ENCODE assay signal across 16 cellular contexts in the genomic region with DNA sequence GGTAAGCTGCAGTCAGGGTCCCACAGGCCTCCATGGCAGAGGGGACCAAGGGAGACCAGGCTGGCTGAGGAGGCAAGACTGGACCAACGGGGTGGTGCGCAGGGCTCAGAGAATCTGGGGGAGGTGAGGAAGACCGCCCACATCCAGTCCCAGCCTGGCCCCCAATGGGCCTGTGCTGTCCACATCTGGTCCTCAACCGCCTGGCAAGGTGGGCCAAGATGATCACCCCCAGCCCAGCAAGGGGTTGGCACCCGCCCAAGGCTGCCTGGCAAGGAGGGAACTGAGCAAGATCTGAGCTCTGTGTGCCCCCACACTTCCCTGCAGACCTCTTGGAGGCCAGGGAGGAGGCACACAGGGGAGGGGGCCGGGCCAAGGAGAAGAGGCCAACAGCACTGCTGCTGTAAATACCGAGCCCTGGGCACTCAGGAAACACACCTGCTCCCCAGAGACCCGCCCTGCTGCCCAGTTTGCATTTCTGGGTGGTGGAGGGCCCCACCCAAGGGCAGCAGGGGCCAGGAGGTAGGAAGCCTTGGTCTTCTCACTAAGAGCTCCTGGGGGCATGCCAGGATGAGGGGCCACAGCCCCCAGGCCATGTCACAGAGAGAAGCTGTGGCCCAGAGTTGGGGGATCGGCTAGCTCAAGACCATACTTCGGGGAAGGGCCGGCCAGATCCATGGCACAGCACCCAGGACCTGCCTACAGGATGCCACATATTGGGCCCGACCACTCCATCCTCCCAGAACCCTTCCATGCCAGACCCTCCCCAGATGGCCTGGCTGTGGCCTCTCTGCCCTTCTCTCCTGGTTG.
DNase-seq lines count a peak whose midpoint lies in the region; TF ChIP-seq lines count a peak whose summit lies in the region.
"Had no signal": no experiment of that assay in that cellular context is flagged by ENCODE, and none has a peak within 500 bp of the region (broad histone marks: within the 10 kb centered on the region; RNA-seq: fewer than 3 reads in every experiment).

No MANE protein-coding gene starts in this region.

- no peak overlapping the region for H3K56ac ChIP-seq in H9 (ENCODE audit: insufficient read length, low read depth, low read length)
- H3K56ac ChIP-seq in mesendoderm (ENCODE audit: low read length), result no peak overlapping the region

- H3K4me1 ChIP-seq in colonic mucosa (peaks cover 75% of the 10 kb centered on the region), stomach smooth muscle (ENCODE audit: control insufficient read depth, insufficient read depth, low read length) (peaks cover 79% of the 10 kb centered on the region), H9 (ENCODE audit: insufficient read depth, low read length) (no peaks in the 10 kb centered on the region), mesendoderm (ENCODE audit: control insufficient read depth, low read depth, low read length) (no peaks in the 10 kb centered on the region)

- H3K9ac ChIP-seq in colonic mucosa (ENCODE audit: low read depth in 2 of 2, low read length in 2 of 2), result peak overlapping the region; percentile 63 to 76
- H3K9ac ChIP-seq in stomach smooth muscle (ENCODE audit: low read length in 2 of 2), result no peak overlapping the region
- no peak overlapping the region for H3K9ac ChIP-seq in H9 (ENCODE audit: extremely low read depth, insufficient read length, low read length)
- no peak overlapping the region for H3K9ac ChIP-seq in mesendoderm (ENCODE audit: low read length)

- H2BK20ac ChIP-seq in H9 (ENCODE audit: low read depth, low read length, poor library complexity, severe bottlenecking), result no peak overlapping the region

- H3K79me1 ChIP-seq in H9 (ENCODE audit: insufficient read depth, low read depth, low read length, poor library complexity, severe bottlenecking) (no peaks in the 10 kb centered on the region), mesendoderm (ENCODE audit: low read length) (peaks cover 1% of the 10 kb centered on the region)

- H3K27me3 ChIP-seq in colonic mucosa, result no peaks in the 10 kb centered on the region
- no peaks in the 10 kb centered on the region for H3K27me3 ChIP-seq in stomach smooth muscle (ENCODE audit: control insufficient read depth in 1 of 2, insufficient read depth in 2 of 2, low read length in 2 of 2)
- no peaks in the 10 kb centered on the region for H3K27me3 ChIP-seq in H9 (ENCODE audit: insufficient read depth, low read length)
- no peaks in the 10 kb centered on the region for H3K27me3 ChIP-seq in mesendoderm (ENCODE audit: insufficient read depth, low read length, poor library complexity)

- no peak overlapping the region; the same call in 1 of the 2 replicates for H3K14ac ChIP-seq in H9 (ENCODE audit: insufficient read depth, low read length)

- no peaks in the 10 kb centered on the region for H3K23me2 ChIP-seq in H9 (ENCODE audit: insufficient read length, low read depth, low read length, poor library complexity, severe bottlenecking)

- H3K18ac ChIP-seq in H9 (ENCODE audit: insufficient read length, low read depth, low read length), result no peak overlapping the region
- H3K18ac ChIP-seq in mesendoderm (ENCODE audit: low read length), result no peak overlapping the region

- no peaks in the 10 kb centered on the region for H3K27me3 Mint-ChIP-seq in mesothelial cell of epicardium (ENCODE audit: low read depth)
- H3K27me3 Mint-ChIP-seq in H9 (ENCODE audit: low read depth), result no peaks in the 10 kb centered on the region

- H4K20me1 ChIP-seq in H9 (ENCODE audit: control insufficient read depth, insufficient read depth, insufficient read length), result peaks cover 4% of the 10 kb centered on the region

- peak overlapping the region; percentile 75 for H3K27ac Mint-ChIP-seq in mesothelial cell of epicardium
- H3K27ac Mint-ChIP-seq in H9, result peak overlapping the region in 1 of 3 experiments; percentile 82; a peak in 2 of 7 replicates
- H3K27ac Mint-ChIP-seq: activated T-cell treated with anti-CD3 and anti-CD28 coated beads, Interleukin-2, amount 50 U/mL, for 72 hours had no signal

- no peak overlapping the region for H4K8ac ChIP-seq in H9 (replicated peaks; ENCODE audit: insufficient read length, low read depth, low read length)
- no peak overlapping the region for H4K8ac ChIP-seq in mesendoderm (ENCODE audit: low read depth, low read length)

- H3K36me3 Mint-ChIP-seq in mesothelial cell of epicardium (peaks cover 7% of the 10 kb centered on the region), H9 (ENCODE audit: insufficient read depth in 1 of 3, low read depth in 3 of 3) (peaks cover 0 to 22% (median 10%) of the 10 kb centered on the region in 3 experiments; a peak in 5 of 7 replicates)

- WGBS in H9 (ENCODE audit: extremely low coverage, insufficient read length, low lambda C conversion rate), result no CpG with 5 or more reads among the region's 12 CpGs
- no CpG with 5 or more reads among the region's 12 CpGs for WGBS in mesendoderm (ENCODE audit: extremely low coverage, insufficient coverage, low lambda C conversion rate)

- intact Hi-C loops in colonic mucosa (cut with DNase I), result no loop called here

- no peak overlapping the region for H3K4me3 ChIP-seq in colonic mucosa
- H3K4me3 ChIP-seq in stomach smooth muscle (ENCODE audit: low read length in 2 of 2), result no peak overlapping the region
- no peak overlapping the region for H3K4me3 ChIP-seq in mesendoderm (ENCODE audit: low read length)
- H3K4me3 ChIP-seq: lung had no signal

- no peak overlapping the region for H3K4me2 ChIP-seq in H9 (ENCODE audit: insufficient read depth, insufficient read length, low read length)
- no peak overlapping the region for H3K4me2 ChIP-seq in mesendoderm (ENCODE audit: low read length)

- peaks cover 29% of the 10 kb centered on the region for H3K4me1 Mint-ChIP-seq in mesothelial cell of epicardium
- H3K4me1 Mint-ChIP-seq in H9, result peaks cover 30 to 31% of the 10 kb centered on the region in 2 experiments

- DNase-seq in HT-29 (ENCODE audit: low spot score) (peak; percentile 56), colonic mucosa (peak; percentile 89), mesothelial cell of epicardium (ENCODE audit: low spot score in 2 of 2, unreplicated experiment in 2 of 2) (no peak), H9 (no peak), mesendoderm (no peak), NOMO-1 (lab: John Stamatoyannopoulos, UW; ENCODE audit: unreplicated experiment in 2 of 2) (no peak)
- DNase-seq: activated CD4-positive, alpha-beta T cell treated with anti-CD3 and anti-CD28 coated beads, Interleukin-2, amount 50 U/mL, for 1 hour; activated T-cell treated with anti-CD3 and anti-CD28 coated beads, Interleukin-2, amount 50 U/mL, for 72 hours; CD8-positive, alpha-beta memory T cell; GOT3; Karpas-422; NCI-H187; NCI-H526 treated with DMSO at 0.1 percent for 48 hours; T-helper 2 cell had no signal

- no peak overlapping the region for H2BK5ac ChIP-seq in H9 (ENCODE audit: insufficient read length, low read length)
- H2BK5ac ChIP-seq in mesendoderm (ENCODE audit: low read length), result no peak overlapping the region

- H2BK12ac ChIP-seq in H9 (ENCODE audit: insufficient read length, low read depth, low read length), result no peak overlapping the region

- H3K23ac ChIP-seq in H9 (ENCODE audit: insufficient read length, low read depth, low read length) (no peak overlapping the region), mesendoderm (ENCODE audit: low read length) (no peak overlapping the region)

- no peak overlapping the region for H3T11ph ChIP-seq in H9 (ENCODE audit: low read length)

- no peak overlapping the region for H4K91ac ChIP-seq in H9 (ENCODE audit: insufficient read length, low read depth, low read length)

- no peak overlapping the region for H3K4me3 Mint-ChIP-seq in mesothelial cell of epicardium
- H3K4me3 Mint-ChIP-seq in H9, result no peak overlapping the region
- H3K4me3 Mint-ChIP-seq: activated T-cell treated with anti-CD3 and anti-CD28 coated beads, Interleukin-2, amount 50 U/mL, for 72 hours had no signal

- H3K27ac ChIP-seq in colonic mucosa (peak overlapping the region; percentile 82), stomach smooth muscle (ENCODE audit: low read length) (peak overlapping the region; percentile 89), H9 (ENCODE audit: insufficient read length, low read depth, low read length) (no peak overlapping the region), mesendoderm (ENCODE audit: low read depth, low read length) (no peak overlapping the region)

- peaks cover 5% of the 10 kb centered on the region for H3K36me3 ChIP-seq in colonic mucosa
- peaks cover 0 to 2% of the 10 kb centered on the region in 2 donors for H3K36me3 ChIP-seq in stomach smooth muscle (ENCODE audit: control insufficient read depth in 2 of 2, insufficient read depth in 2 of 2, low read length in 2 of 2)
- H3K36me3 ChIP-seq in mesendoderm (ENCODE audit: control insufficient read depth, insufficient read depth, low read length), result no peaks in the 10 kb centered on the region

- H3K79me2 ChIP-seq in H9 (ENCODE audit: insufficient read depth, low read length) (no peaks in the 10 kb centered on the region), mesendoderm (ENCODE audit: control insufficient read depth, insufficient read depth, low read length) (no peaks in the 10 kb centered on the region)

- H2BK15ac ChIP-seq in H9 (ENCODE audit: low read depth, low read length), result no peak overlapping the region
- no peak overlapping the region for H2BK15ac ChIP-seq in mesendoderm (replicated peaks; ENCODE audit: low read depth)

- no peak overlapping the region for H3K4ac ChIP-seq in H9 (ENCODE audit: low read depth, low read length)
- H3K4ac ChIP-seq in mesendoderm (ENCODE audit: low read depth, low read length), result no peak overlapping the region

- H2BK120ac ChIP-seq in H9 (ENCODE audit: low read depth, low read length, poor library complexity, severe bottlenecking), result no peak overlapping the region
- no peak overlapping the region for H2BK120ac ChIP-seq in mesendoderm (ENCODE audit: low read depth, low read length)

- no peaks in the 10 kb centered on the region for H3K9me3 ChIP-seq in colonic mucosa
- no peaks in the 10 kb centered on the region for H3K9me3 ChIP-seq in stomach smooth muscle (ENCODE audit: control insufficient read depth in 2 of 2, low read length in 2 of 2)
- H3K9me3 ChIP-seq in H9 (ENCODE audit: control insufficient read depth, low read depth, low read length), result no peaks in the 10 kb centered on the region

- no peak overlapping the region for H2AFZ ChIP-seq in H9 (ENCODE audit: low read length)

- H3K9me3 Mint-ChIP-seq in mesothelial cell of epicardium (no peaks in the 10 kb centered on the region), H9 (no peaks in the 10 kb centered on the region)
- H3K9me3 Mint-ChIP-seq: activated T-cell treated with anti-CD3 and anti-CD28 coated beads, Interleukin-2, amount 50 U/mL, for 72 hours; CD8-positive, alpha-beta memory T cell had no signal

- H4K5ac ChIP-seq in H9 (ENCODE audit: insufficient read length, low read depth, low read length), result no peak overlapping the region
- H4K5ac ChIP-seq in mesendoderm (ENCODE audit: low read length), result no peak overlapping the region

- H2AK5ac ChIP-seq in H9 (ENCODE audit: insufficient read length, low read length), result no peak overlapping the region
- no peak overlapping the region for H2AK5ac ChIP-seq in mesendoderm (ENCODE audit: low read length)

- no peak for TF ChIP-seq CTCF in colonic mucosa (IDR thresholded peaks at IDR 0.05)
- TF ChIP-seq CTCF in mesothelial cell of epicardium (IDR thresholded peaks at IDR 0.05; ENCODE audit: unreplicated experiment), result no peak
- TF ChIP-seq CTCF in H9 (conservative IDR thresholded peaks at IDR 0.05), result no peak

Comparison
In these comparisons a context has a peak if more than half of its experiments do, and no peak if none do; other contexts are left out.
1. DNase-seq: peak in HT-29 (single experiment) and colonic mucosa (single experiment); none in mesothelial cell of epicardium (0 of 2), H9 (single experiment), mesendoderm (single experiment) and NOMO-1 (0 of 2).
2. H3K27ac ChIP-seq: peak in colonic mucosa (single experiment) and stomach smooth muscle (single experiment); none in H9 (single experiment) and mesendoderm (single experiment).
3. H3K9ac ChIP-seq: peak in colonic mucosa (2 of 2); none in stomach smooth muscle (0 of 2), H9 (single experiment) and mesendoderm (single experiment).